In the genomic region with DNA sequence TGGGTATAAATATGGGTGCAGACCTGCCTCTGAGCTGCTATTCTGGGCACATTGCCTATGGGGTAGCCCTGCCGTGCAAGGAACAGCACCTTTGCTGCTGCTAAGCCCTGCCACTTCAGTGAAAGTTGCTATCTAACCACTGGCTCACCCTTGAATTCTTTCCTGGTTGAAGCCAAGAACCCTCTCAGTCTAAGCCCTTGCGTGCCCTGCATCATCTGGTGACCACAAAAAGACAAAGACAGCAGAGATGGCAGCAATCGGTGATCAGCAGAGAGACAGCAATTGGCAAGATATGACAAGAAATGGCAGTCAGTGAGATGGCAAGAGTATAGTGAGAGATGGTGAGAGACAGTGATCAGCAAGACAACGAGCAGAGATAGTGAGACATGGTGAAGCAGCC, we compare ENCODE assay signal across 34 cellular contexts.
"Had no signal": no experiment of that assay in that cellular context is flagged by ENCODE, and none has a peak within 500 bp of the region (broad histone marks: within the 10 kb centered on the region; RNA-seq: fewer than 3 reads in every experiment).

No MANE protein-coding gene starts in this region.

- H3K4me1 Mint-ChIP-seq: activated B cell treated with CpG ODN at 0.5 μM for 24 hours, IgD-negative memory B cell had no signal

- H3K9me3 Mint-ChIP-seq: activated B cell treated with CpG ODN at 0.5 μM for 24 hours; activated CD4-positive, alpha-beta memory T cell treated with anti-CD3 and anti-CD28 coated beads for 36 hours; activated naive CD4-positive, alpha-beta T cell treated with anti-CD3 and anti-CD28 coated beads for 36 hours; activated naive CD4-positive, alpha-beta T cell treated with anti-CD3 and anti-CD28 coated beads, Interleukin-2, amount 50 U/mL, for 72 hours; activated T-cell treated with anti-CD3 and anti-CD28 coated beads, Interleukin-2, amount 50 U/mL, for 4 hours; activated T-helper 1 cell treated with anti-CD3 and anti-CD28 coated beads, Interleukin-12 subunit alpha, Interleukin-12 subunit beta, Interleukin-2, Interleukin-4 antibody, amounts not matched to agents 30 ng/mL and 10 ng/mL and 1 ng/mL, durations not matched to agents 14 hours and 24 hours and 36 hours had no signal

- ATAC-seq: activated naive CD4-positive, alpha-beta T cell treated with anti-CD3 and anti-CD28 coated beads, Interleukin-2, amount 50 U/mL, for 72 hours; activated T-cell treated with anti-CD3 and anti-CD28 coated beads, Interleukin-2, amount 50 U/mL, for 4 hours; PC-3 had no signal

- H3K4me3 Mint-ChIP-seq: activated B cell treated with CpG ODN at 0.5 μM for 24 hours; activated CD4-positive, alpha-beta memory T cell treated with anti-CD3 and anti-CD28 coated beads for 36 hours; activated naive CD4-positive, alpha-beta T cell treated with anti-CD3 and anti-CD28 coated beads for 36 hours; activated T-cell treated with anti-CD3 and anti-CD28 coated beads, Interleukin-2, amount 50 U/mL, for 4 hours; activated T-helper 1 cell treated with anti-CD3 and anti-CD28 coated beads, Interleukin-12 subunit alpha, Interleukin-12 subunit beta, Interleukin-2, Interleukin-4 antibody, amounts not matched to agents 30 ng/mL and 10 ng/mL and 1 ng/mL, durations not matched to agents 14 hours and 24 hours and 36 hours; brain; IgD-negative memory B cell had no signal

- DNase-seq: activated B cell treated with CpG ODN at 0.5 μM for 24 hours; activated CD4-positive, alpha-beta memory T cell treated with anti-CD3 and anti-CD28 coated beads for 36 hours; activated CD4-positive, alpha-beta T cell treated with anti-CD3 and anti-CD28 coated beads for 4 hours; activated CD4-positive, alpha-beta T cell treated with anti-CD3 and anti-CD28 coated beads, Interleukin-2, amount 50 U/mL, for 1 hour; activated CD4-positive, CD25-positive, alpha-beta regulatory T cell treated with anti-CD3 and anti-CD28 coated beads, Interleukin-2, amount 50 U/mL, for 72 hours; activated gamma-delta T cell treated with Interleukin-2 at 50 U/mL for 16 hours; activated naive CD4-positive, alpha-beta T cell treated with anti-CD3 and anti-CD28 coated beads for 36 hours; activated T-cell treated with anti-CD3 and anti-CD28 coated beads for 4 hours; activated T-cell treated with anti-CD3 and anti-CD28 coated beads, Interleukin-2, amount 50 U/mL, for 4 hours; anterior cingulate cortex; Karpas-422; KBM-7; NCI-H1105; NCI-H1436; NCI-H1694; NCI-H1930; NCI-H2081 treated with DMSO at 0.1 percent for 48 hours; NCI-H226; NCI-H446 treated with DMSO at 0.1 percent for 48 hours; NCI-H524; NCI-H748 treated with DMSO at 0.1 percent for 48 hours; NK-92 treated with Interleukin-12 subunit alpha and Interleukin-12 subunit beta, amount 100 ng/mL, for 24 hours; PC-3; Peyer's patch; RPMI8226; SHP77 treated with DMSO at 0.1 percent for 48 hours; SK-N-SH; T-helper 1 cell; T-helper 2 cell; T-helper 9 cell had no signal

- H3K27ac Mint-ChIP-seq: activated B cell treated with CpG ODN at 0.5 μM for 24 hours; activated CD4-positive, alpha-beta memory T cell treated with anti-CD3 and anti-CD28 coated beads for 36 hours; activated naive CD4-positive, alpha-beta T cell treated with anti-CD3 and anti-CD28 coated beads for 36 hours; activated naive CD4-positive, alpha-beta T cell treated with anti-CD3 and anti-CD28 coated beads, Interleukin-2, amount 50 U/mL, for 72 hours; activated T-helper 1 cell treated with anti-CD3 and anti-CD28 coated beads, Interleukin-12 subunit alpha, Interleukin-12 subunit beta, Interleukin-2, Interleukin-4 antibody, amounts not matched to agents 30 ng/mL and 10 ng/mL and 1 ng/mL, durations not matched to agents 14 hours and 24 hours and 36 hours; brain; IgD-negative memory B cell had no signal

- H3K36me3 Mint-ChIP-seq: activated CD4-positive, alpha-beta memory T cell treated with anti-CD3 and anti-CD28 coated beads for 36 hours; activated naive CD4-positive, alpha-beta T cell treated with anti-CD3 and anti-CD28 coated beads, Interleukin-2, amount 50 U/mL, for 72 hours; brain; IgD-negative memory B cell had no signal
